1 cellular context compared by ENCODE assay signal in the genomic region with DNA sequence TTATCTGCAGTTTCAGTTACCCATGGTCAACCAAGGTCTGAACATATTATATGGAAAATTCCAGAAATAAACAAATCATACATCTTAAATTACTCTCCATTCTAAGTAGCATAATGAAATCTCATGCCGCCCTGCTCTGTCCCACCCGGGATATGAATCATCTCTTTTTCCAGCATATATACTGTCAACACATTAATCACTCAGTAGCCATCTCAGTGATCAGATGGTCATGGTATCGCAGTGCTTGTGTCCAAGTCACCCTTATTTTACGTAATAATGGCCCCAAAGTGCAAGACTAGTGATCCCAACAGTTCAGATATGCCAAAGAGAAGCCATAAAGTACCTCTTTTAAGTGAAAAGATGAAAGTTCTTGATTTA.
TF ChIP-seq lines count a peak whose summit lies in the region.

No MANE protein-coding gene starts in this region.

TF ChIP-seq in PFSK-1, 5 proteins besides CTCF, POLR2A, EP300 and RAD21:
- TF ChIP-seq, protein P1, sequence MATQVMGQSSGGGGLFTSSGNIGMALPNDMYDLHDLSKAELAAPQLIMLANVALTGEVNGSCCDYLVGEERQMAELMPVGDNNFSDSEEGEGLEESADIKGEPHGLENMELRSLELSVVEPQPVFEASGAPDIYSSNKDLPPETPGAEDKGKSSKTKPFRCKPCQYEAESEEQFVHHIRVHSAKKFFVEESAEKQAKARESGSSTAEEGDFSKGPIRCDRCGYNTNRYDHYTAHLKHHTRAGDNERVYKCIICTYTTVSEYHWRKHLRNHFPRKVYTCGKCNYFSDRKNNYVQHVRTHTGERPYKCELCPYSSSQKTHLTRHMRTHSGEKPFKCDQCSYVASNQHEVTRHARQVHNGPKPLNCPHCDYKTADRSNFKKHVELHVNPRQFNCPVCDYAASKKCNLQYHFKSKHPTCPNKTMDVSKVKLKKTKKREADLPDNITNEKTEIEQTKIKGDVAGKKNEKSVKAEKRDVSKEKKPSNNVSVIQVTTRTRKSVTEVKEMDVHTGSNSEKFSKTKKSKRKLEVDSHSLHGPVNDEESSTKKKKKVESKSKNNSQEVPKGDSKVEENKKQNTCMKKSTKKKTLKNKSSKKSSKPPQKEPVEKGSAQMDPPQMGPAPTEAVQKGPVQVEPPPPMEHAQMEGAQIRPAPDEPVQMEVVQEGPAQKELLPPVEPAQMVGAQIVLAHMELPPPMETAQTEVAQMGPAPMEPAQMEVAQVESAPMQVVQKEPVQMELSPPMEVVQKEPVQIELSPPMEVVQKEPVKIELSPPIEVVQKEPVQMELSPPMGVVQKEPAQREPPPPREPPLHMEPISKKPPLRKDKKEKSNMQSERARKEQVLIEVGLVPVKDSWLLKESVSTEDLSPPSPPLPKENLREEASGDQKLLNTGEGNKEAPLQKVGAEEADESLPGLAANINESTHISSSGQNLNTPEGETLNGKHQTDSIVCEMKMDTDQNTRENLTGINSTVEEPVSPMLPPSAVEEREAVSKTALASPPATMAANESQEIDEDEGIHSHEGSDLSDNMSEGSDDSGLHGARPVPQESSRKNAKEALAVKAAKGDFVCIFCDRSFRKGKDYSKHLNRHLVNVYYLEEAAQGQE (IDR thresholded peaks at IDR 0.05; ENCODE audit: insufficient read depth in 1 of 2, low read depth in 2 of 2, low read length in 2 of 2) = no peak
- TF ChIP-seq SIN3A (IDR thresholded peaks at IDR 0.05; ENCODE audit: borderline replicate concordance, insufficient read depth, low read length) = 0 out of 2 replicates have a peak, but pooled peaks have one; percentile 34
